In genomic region chr22:23180301-23180892, GRCh38 we compare ENCODE assay signal across 1 cellular context.
TF ChIP-seq lines count a peak whose summit lies in the region.

TSS of gene BCR (plus strand) at chr22:23180509. CDS start at chr22:23180961, 452 bp downstream.

TF ChIP-seq in HEK293, 187 proteins besides CTCF, POLR2A, EP300 and RAD21 (continued from another document):
- TF ChIP-seq ZNF423 (tag by site-specific recombination; IDR thresholded peaks at IDR 0.05), result no peak
- peak; percentile 94 for TF ChIP-seq ZFP69B (tag by site-specific recombination; IDR thresholded peaks at IDR 0.05)
- no peak for TF ChIP-seq ZNF830 (tag by site-specific recombination; IDR thresholded peaks at IDR 0.05; ENCODE audit: low read depth)
- no peak for TF ChIP-seq KLF17 (tag by site-specific recombination; IDR thresholded peaks at IDR 0.05)
- TF ChIP-seq ZNF837 (tag by site-specific recombination; IDR thresholded peaks at IDR 0.05), result no peak
- TF ChIP-seq ZNF48 (tag by site-specific recombination; IDR thresholded peaks at IDR 0.05), result no peak
- TF ChIP-seq ZBTB48 (tag by site-specific recombination; IDR thresholded peaks at IDR 0.05), result no peak
TF ChIP-seq in HEK293: peak in this region for 12.
